ENCODE assay signal across 1 cellular context in genomic region chr1:222546091-222546490, GRCh38.
A peak's percentile ranks its signal among the peaks of the same experiment; 100 is the strongest.
TF ChIP-seq lines count a peak whose summit lies in the region.

No MANE protein-coding gene starts in this region.

TF ChIP-seq in HepG2, 621 proteins besides CTCF, POLR2A, EP300 and RAD21:
- TF ChIP-seq ZNF275 (CRISPR knock-in tag; IDR thresholded peaks at IDR 0.05; ENCODE audit: borderline replicate concordance) = no peak
- TF ChIP-seq FOXA3 (CRISPR knock-in tag; IDR thresholded peaks at IDR 0.05) = 0 out of 2 replicates have a peak, but pooled peaks have one; percentile 24
